Comparison of ENCODE assay signal across 8 cellular contexts in genomic region chr11:59668188-59668949, GRCh38. TPM values are rescaled to one million over a fixed set of nuclear protein-coding genes. Genes with fewer than 3 reads are reported as not detected.
DNase-seq lines count a peak whose midpoint lies in the region; ATAC-seq and TF ChIP-seq lines count a peak whose summit lies in the region.

No MANE protein-coding gene starts in this region.

- peak overlapping the region; percentile 97 for H2BK120ac ChIP-seq in trophoblast cell (ENCODE audit: insufficient read depth, low read length, poor library complexity)

- H3K4me2 ChIP-seq in PC-9 (peak overlapping the region; percentile 84), trophoblast cell (ENCODE audit: low read length) (peak overlapping the region; percentile 78)

- DNase-seq in 8988T = peak; percentile 61
- peak; percentile 27 to 52 for DNase-seq in PC-9
- peak; percentile 48 for DNase-seq in activated gamma-delta T cell treated with anti-CD3 and anti-CD28 coated beads, Interleukin-2, amount 50 U/mL, for 16 hours (ENCODE audit: low read depth)
- DNase-seq in globus pallidus (ENCODE audit: low spot score) = peak; percentile 40
- DNase-seq in trophoblast cell = peak; percentile 50 to 67
- DNase-seq in type B pancreatic cell (ENCODE audit: extremely low spot score, unreplicated experiment) = no peak

- H3K4ac ChIP-seq in trophoblast cell (ENCODE audit: low read depth, low read length) = peak overlapping the region; percentile 96

- H3K18ac ChIP-seq in trophoblast cell (ENCODE audit: low read length) = peak overlapping the region; percentile 98

- WGBS in trophoblast cell (ENCODE audit: extremely low coverage, insufficient coverage, insufficient read length) = no CpG with 5 or more reads among the region's 39 CpGs

- peak overlapping the region; percentile 88 for H3K9ac ChIP-seq in trophoblast cell (ENCODE audit: low read length)

- H3K4me3 ChIP-seq in PC-9 = peak overlapping the region; percentile 81
- H3K4me3 ChIP-seq in trophoblast cell (ENCODE audit: low read depth, low read length) = peak overlapping the region; percentile 89

- no peak overlapping the region for H2BK12ac ChIP-seq in trophoblast cell (ENCODE audit: low read length)

- H2AFZ ChIP-seq in PC-9 (peak overlapping the region; percentile 92), trophoblast cell (ENCODE audit: insufficient read depth, low read length, poor library complexity) (peak overlapping the region; percentile 91)

- peak; percentile 27; the same call in 1 of the 2 replicates for TF ChIP-seq CTCF in PC-9 (conservative IDR thresholded peaks at IDR 0.05)
- TF ChIP-seq CTCF in type B pancreatic cell (conservative IDR thresholded peaks at IDR 0.05) = peak; percentile 59

- peaks cover 15% of the 10 kb centered on the region for H3K79me1 ChIP-seq in trophoblast cell (ENCODE audit: low read length)

- peaks cover 26% of the 10 kb centered on the region for H3K4me1 Mint-ChIP-seq in type B pancreatic cell (ENCODE audit: unreplicated experiment)

- peak overlapping the region; percentile 97 for H3K14ac ChIP-seq in trophoblast cell (ENCODE audit: low read length)

- POLR2A ChIA-PET in PC-9 (lab: Charles Lee; ENCODE audit: unreplicated experiment) = interaction anchor here (0.6 to 1.0 kb wide), 8 partner anchors 52 to 1920 kb away, joined by 4 to 29 read pairs (median 6); partner anchors contain the start of gene OSBP

- no TSS peak for BruUV-seq in PC-9 (replicated peaks; lab: Mats Ljungman, UMichigan)

- H3K23ac ChIP-seq in trophoblast cell (ENCODE audit: low read length) = no peak overlapping the region

- H3K9me2 ChIP-seq in PC-9 (ENCODE audit: insufficient read depth) = no peaks in the 10 kb centered on the region

- H4K12ac ChIP-seq in trophoblast cell (ENCODE audit: low read depth, low read length) = peak overlapping the region; percentile 87

- intact Hi-C loops in PC-9 (cut with micrococcal nuclease; ENCODE audit: unreplicated experiment) = loop anchor here (1.0 to 5.0 kb wide), 4 partner anchors 52 to 481 kb away; no protein-coding TSS in a partner anchor

- H3K36me3 Mint-ChIP-seq in type B pancreatic cell = peaks cover 14% of the 10 kb centered on the region

- CTCF ChIA-PET in PC-9 (lab: Charles Lee) = interaction anchor here (0.6 to 0.8 kb wide), 6 partner anchors 12 to 1886 kb away, joined by 3 to 12 read pairs (median 4); no protein-coding TSS in a partner anchor

- H3K27me3 Mint-ChIP-seq in type B pancreatic cell = no peaks in the 10 kb centered on the region

- H3K27ac ChIP-seq in PC-9 (peak overlapping the region; percentile 36), trophoblast cell (ENCODE audit: low read depth, low read length) (peak overlapping the region; percentile 87)

- H2AK5ac ChIP-seq in trophoblast cell (ENCODE audit: low read length) = peak overlapping the region; percentile 83

- ATAC-seq in GM18498 (IDR thresholded peaks at IDR 0.05; ENCODE audit: unreplicated experiment) (peak; percentile 36), HG03045 (IDR thresholded peaks at IDR 0.05; ENCODE audit: unreplicated experiment) (peak; percentile 38)

- peak overlapping the region; percentile 78 for H3K27ac Mint-ChIP-seq in type B pancreatic cell

- H3K9me3 Mint-ChIP-seq in type B pancreatic cell = no peaks in the 10 kb centered on the region

- H3K9me3 ChIP-seq in PC-9 (ENCODE audit: insufficient read depth, low read depth) (no peaks in the 10 kb centered on the region), trophoblast cell (ENCODE audit: insufficient read depth, low read depth, low read length) (no peaks in the 10 kb centered on the region)

- peak overlapping the region; percentile 97 for H4K91ac ChIP-seq in trophoblast cell (ENCODE audit: low read depth, low read length)

- peak overlapping the region; percentile 92 for H3K4me3 Mint-ChIP-seq in type B pancreatic cell

- peaks cover 47% of the 10 kb centered on the region for H3K79me2 ChIP-seq in PC-9 (ENCODE audit: low read depth)
- peaks cover 10% of the 10 kb centered on the region for H3K79me2 ChIP-seq in trophoblast cell (ENCODE audit: control insufficient read depth, insufficient read depth, low read length, poor library complexity)

- H2BK5ac ChIP-seq in trophoblast cell (ENCODE audit: low read depth, low read length, poor library complexity) = peak overlapping the region; percentile 89

- no peaks in the 10 kb centered on the region for H3K27me3 ChIP-seq in PC-9 (ENCODE audit: insufficient read depth, low read depth)
- no peaks in the 10 kb centered on the region for H3K27me3 ChIP-seq in trophoblast cell (ENCODE audit: insufficient read depth, low read length)

- H3K4me1 ChIP-seq in PC-9 (replicated peaks; ENCODE audit: insufficient read depth) (peaks cover 25% of the 10 kb centered on the region), trophoblast cell (ENCODE audit: control insufficient read depth in 1 of 2, insufficient read depth in 2 of 2, low read length in 2 of 2) (peaks cover 0 to 5% of the 10 kb centered on the region in 2 experiments)

- peak overlapping the region; percentile 79 for H4K8ac ChIP-seq in trophoblast cell (ENCODE audit: low read depth, low read length)

- H4K20me1 ChIP-seq in PC-9 (ENCODE audit: insufficient read depth) = peaks cover 15% of the 10 kb centered on the region

- peaks cover 23% of the 10 kb centered on the region; the same call in 1 of the 2 replicates for H3F3A ChIP-seq in PC-9 (ENCODE audit: insufficient read depth, low read depth)

- H3K36me3 ChIP-seq in PC-9 (ENCODE audit: low read depth) (peaks cover 23% of the 10 kb centered on the region), trophoblast cell (ENCODE audit: control insufficient read depth in 1 of 2, insufficient read depth in 2 of 2, low read length in 2 of 2) (peaks cover 10 to 14% of the 10 kb centered on the region in 2 experiments)

RNA-seq across cellular contexts. Expression of gene PATL1, which starts 0.5 kb away (rescaled TPM):
- total RNA-seq in PC-9 (2021) = 33.5 and 55.0 TPM in 2 replicates
- polyA plus RNA-seq in trophoblast cell (2013) = 27.1 and 27.2 TPM in 2 replicates
- 35.0 and 37.4 TPM in 2 replicates for total RNA-seq in type B pancreatic cell (ENCODE audit: low replicate concordance)

RNA-seq across cellular contexts. Expression of gene OR10V1, which starts 45.3 kb away (rescaled TPM):
- total RNA-seq in PC-9 (2021) (not detected in 2 replicates), type B pancreatic cell (ENCODE audit: low replicate concordance) (not detected in 2 replicates)
- polyA plus RNA-seq in trophoblast cell (2013) = not detected in 2 replicates

RNA-seq across cellular contexts. Expression of gene OSBP, which starts 52.8 kb away (rescaled TPM):
- total RNA-seq in PC-9 (2021) (40.4 and 49.7 TPM in 2 replicates), type B pancreatic cell (ENCODE audit: low replicate concordance) (42.4 and 44.5 TPM in 2 replicates)
- 41.7 and 41.8 TPM in 2 replicates for polyA plus RNA-seq in trophoblast cell (2013)
